14 cellular contexts compared by ENCODE assay signal in genomic region chr4:84855774-84856173, GRCh38.
DNase-seq lines count a peak whose midpoint lies in the region; ATAC-seq and TF ChIP-seq lines count a peak whose summit lies in the region.
"Had no signal": no experiment of that assay in that cellular context is flagged by ENCODE, and none has a peak within 500 bp of the region (broad histone marks: within the 10 kb centered on the region; RNA-seq: fewer than 3 reads in every experiment).

No MANE protein-coding gene starts in this region.

- no peaks in the 10 kb centered on the region for H3K9me3 ChIP-seq in left ventricle myocardium inferior (replicated peaks)

- no peaks in the 10 kb centered on the region for H3K9me3 Mint-ChIP-seq in chondrocyte (ENCODE audit: low read depth)
- peaks cover 3 to 13% of the 10 kb centered on the region in 2 donors for H3K9me3 Mint-ChIP-seq in effector memory CD8-positive, alpha-beta T cell
- H3K9me3 Mint-ChIP-seq: activated naive CD4-positive, alpha-beta T cell treated with anti-CD3 and anti-CD28 coated beads, Interleukin-2, amount 50 U/mL, for 24 hours; GM23338 had no signal

- ATAC-seq in Right ventricle myocardium superior (ENCODE audit: poor library complexity) (peak; percentile 83), foreskin keratinocyte (no peak), HG02938 (IDR thresholded peaks at IDR 0.05; ENCODE audit: unreplicated experiment) (no peak), GM19452 (IDR thresholded peaks at IDR 0.05; ENCODE audit: unreplicated experiment) (no peak)
- ATAC-seq in effector memory CD8-positive, alpha-beta T cell (replicated peaks), result no peak

- intact Hi-C loops in Right ventricle myocardium superior (cut with DNase I) (no loop called here), left ventricle myocardium inferior (cut with micrococcal nuclease) (no loop called here)

- H3K27ac ChIP-seq in left ventricle myocardium inferior (replicated peaks) (no peak overlapping the region), foreskin keratinocyte (no peak overlapping the region)
- H3K27ac ChIP-seq: HL-60 had no signal

- peaks cover 16% of the 10 kb centered on the region for H3K4me1 Mint-ChIP-seq in chondrocyte (ENCODE audit: low read depth)
- H3K4me1 Mint-ChIP-seq in effector memory CD8-positive, alpha-beta T cell (ENCODE audit: low read depth in 2 of 2), result no peaks in the 10 kb centered on the region
- H3K4me1 Mint-ChIP-seq: activated naive CD4-positive, alpha-beta T cell treated with anti-CD3 and anti-CD28 coated beads, Interleukin-2, amount 50 U/mL, for 24 hours had no signal

- TF ChIP-seq CTCF in left ventricle myocardium inferior (IDR thresholded peaks at IDR 0.05; ENCODE audit: borderline replicate concordance), result no peak
- no peak for TF ChIP-seq CTCF in chondrocyte (IDR thresholded peaks at IDR 0.05)
- TF ChIP-seq CTCF in foreskin keratinocyte (conservative IDR thresholded peaks at IDR 0.05), result no peak

- DNase-seq in Right ventricle myocardium superior (no peak), left ventricle myocardium inferior (no peak), chondrocyte (ENCODE audit: low spot score) (no peak), medulla oblongata (ENCODE audit: extremely low spot score) (peak; percentile 88), foreskin keratinocyte (no peak)
- no peak for DNase-seq in effector memory CD8-positive, alpha-beta T cell
- DNase-seq: cortex of kidney, kidney glomerular epithelial cell, NCI-H524 had no signal

- peaks cover 21% of the 10 kb centered on the region for H3K36me3 Mint-ChIP-seq in chondrocyte (ENCODE audit: low read depth)
- H3K36me3 Mint-ChIP-seq in effector memory CD8-positive, alpha-beta T cell (ENCODE audit: insufficient read depth), result no peaks in the 10 kb centered on the region
- H3K36me3 Mint-ChIP-seq: activated naive CD4-positive, alpha-beta T cell treated with anti-CD3 and anti-CD28 coated beads, Interleukin-2, amount 50 U/mL, for 24 hours had no signal

- H3K4me3 Mint-ChIP-seq in chondrocyte (ENCODE audit: unreplicated experiment), result no peak overlapping the region
- H3K4me3 Mint-ChIP-seq in effector memory CD8-positive, alpha-beta T cell, result no peak overlapping the region
- H3K4me3 Mint-ChIP-seq: activated naive CD4-positive, alpha-beta T cell treated with anti-CD3 and anti-CD28 coated beads, Interleukin-2, amount 50 U/mL, for 24 hours; GM23338 had no signal

- H3K27ac Mint-ChIP-seq in chondrocyte (ENCODE audit: unreplicated experiment), result peak overlapping the region; percentile 13
- H3K27ac Mint-ChIP-seq in effector memory CD8-positive, alpha-beta T cell, result no peak overlapping the region
- H3K27ac Mint-ChIP-seq: activated naive CD4-positive, alpha-beta T cell treated with anti-CD3 and anti-CD28 coated beads, Interleukin-2, amount 50 U/mL, for 24 hours; GM23338 had no signal

- H3K4me1 ChIP-seq in left ventricle myocardium inferior (peaks cover 38% of the 10 kb centered on the region), foreskin keratinocyte (peaks cover 7% of the 10 kb centered on the region)

- H3K27me3 ChIP-seq in left ventricle myocardium inferior (ENCODE audit: low read depth), result no peaks in the 10 kb centered on the region
- no peaks in the 10 kb centered on the region for H3K27me3 ChIP-seq in foreskin keratinocyte

- no peak overlapping the region for H3K4me3 ChIP-seq in left ventricle myocardium inferior
- H3K4me3 ChIP-seq: GM23338 had no signal

- H3K27me3 Mint-ChIP-seq in chondrocyte (ENCODE audit: low read depth), result no peaks in the 10 kb centered on the region
- no peaks in the 10 kb centered on the region for H3K27me3 Mint-ChIP-seq in effector memory CD8-positive, alpha-beta T cell
- H3K27me3 Mint-ChIP-seq: activated naive CD4-positive, alpha-beta T cell treated with anti-CD3 and anti-CD28 coated beads, Interleukin-2, amount 50 U/mL, for 24 hours had no signal

- H3K36me3 ChIP-seq in left ventricle myocardium inferior, result peaks cover 20% of the 10 kb centered on the region
